Comparison of ENCODE assay signal across 11 cellular contexts in genomic region chr5:60929024-60929423, GRCh38. TPM values are rescaled to one million over a fixed set of nuclear protein-coding genes. Genes with fewer than 3 reads are reported as not detected.
DNase-seq lines count a peak whose midpoint lies in the region; ATAC-seq and TF ChIP-seq lines count a peak whose summit lies in the region.
"Had no signal": no experiment of that assay in that cellular context is flagged by ENCODE, and none has a peak within 500 bp of the region (broad histone marks: within the 10 kb centered on the region; RNA-seq: fewer than 3 reads in every experiment).

No MANE protein-coding gene starts in this region.

- H3K4me1 Mint-ChIP-seq in HFFc6 (ENCODE audit: low read depth) = peaks cover 4% of the 10 kb centered on the region; the same call in 1 of the 2 replicates
- H3K4me1 Mint-ChIP-seq in natural killer cell treated with Interleukin-12 subunit alpha and Interleukin-12 subunit beta and Interleukin-15 and Interleukin-18, amount 100 ng/mL, for 72 hours (ENCODE audit: low read depth in 2 of 2) = no peaks in the 10 kb centered on the region

- CTCF ChIA-PET in BJ (lab: Yijun Ruan, JAX) = interaction anchor here (0.6 to 2.8 kb wide), 4 partner anchors 11 to 586 kb away, joined by 3 to 10 read pairs (median 4); no protein-coding TSS in a partner anchor

- peak; percentile 23 for TF ChIP-seq CTCF in BJ (IDR thresholded peaks at IDR 0.05; ENCODE audit: insufficient read depth, low read depth, low read length)
- peak; percentile 63 for TF ChIP-seq CTCF in HFFc6 (IDR thresholded peaks at IDR 0.05)

- no peaks in the 10 kb centered on the region for H3K36me3 ChIP-seq in BJ (ENCODE audit: control insufficient read depth, insufficient read depth, low read length)

- H3K36me3 Mint-ChIP-seq in HFFc6 (ENCODE audit: low read depth) = 0 out of 2 replicates have a peak, but pooled peaks cover 4% of the 10 kb centered on the region
- peaks cover 9% of the 10 kb centered on the region for H3K36me3 Mint-ChIP-seq in natural killer cell treated with Interleukin-12 subunit alpha and Interleukin-12 subunit beta and Interleukin-15 and Interleukin-18, amount 100 ng/mL, for 72 hours

- no peak overlapping the region for H3K4me3 ChIP-seq in BJ (ENCODE audit: low read depth, low read length)

- H3K27me3 ChIP-seq in BJ (ENCODE audit: control insufficient read depth, insufficient read depth, low read length) = no peaks in the 10 kb centered on the region

- DNase-seq in BJ (ENCODE audit: low read depth) = no peak
- no peak for DNase-seq in HFFc6
- peak; percentile 8 for DNase-seq in amniotic epithelial cell (ENCODE audit: low read depth)
- peak; percentile 13 for DNase-seq in iris pigment epithelial cell (ENCODE audit: low read depth)
- DNase-seq in natural killer cell treated with Interleukin-12 subunit alpha and Interleukin-12 subunit beta and Interleukin-15 and Interleukin-18, amount 100 ng/mL, for 72 hours (ENCODE audit: low spot score) = no peak
- DNase-seq in NCI-H1417 treated with DMSO at 0.1 percent for 48 hours (lab: John Stamatoyannopoulos, UW) = no peak
- DNase-seq: amygdala, erythroblast, NCI-H226 had no signal

- POLR2A ChIA-PET in BJ (lab: Charles Lee) = no interaction called here

- no peaks in the 10 kb centered on the region for H3K27me3 Mint-ChIP-seq in HFFc6 (ENCODE audit: insufficient read depth)
- no peaks in the 10 kb centered on the region for H3K27me3 Mint-ChIP-seq in natural killer cell treated with Interleukin-12 subunit alpha and Interleukin-12 subunit beta and Interleukin-15 and Interleukin-18, amount 100 ng/mL, for 72 hours

- H3K4me3 Mint-ChIP-seq in HFFc6 = no peak overlapping the region
- no peak overlapping the region for H3K4me3 Mint-ChIP-seq in natural killer cell treated with Interleukin-12 subunit alpha and Interleukin-12 subunit beta and Interleukin-15 and Interleukin-18, amount 100 ng/mL, for 72 hours

- H3K27ac Mint-ChIP-seq in HFFc6 = no peak overlapping the region
- no peak overlapping the region for H3K27ac Mint-ChIP-seq in natural killer cell treated with Interleukin-12 subunit alpha and Interleukin-12 subunit beta and Interleukin-15 and Interleukin-18, amount 100 ng/mL, for 72 hours

- H3K9me3 Mint-ChIP-seq in HFFc6 = no peaks in the 10 kb centered on the region
- no peaks in the 10 kb centered on the region for H3K9me3 Mint-ChIP-seq in natural killer cell treated with Interleukin-12 subunit alpha and Interleukin-12 subunit beta and Interleukin-15 and Interleukin-18, amount 100 ng/mL, for 72 hours

- ATAC-seq in natural killer cell treated with Interleukin-12 subunit alpha and Interleukin-12 subunit beta and Interleukin-15 and Interleukin-18, amount 100 ng/mL, for 72 hours = no peak
- ATAC-seq in GM19452 (IDR thresholded peaks at IDR 0.05; ENCODE audit: unreplicated experiment) (no peak), GM18519 (IDR thresholded peaks at IDR 0.05; ENCODE audit: low FRiP score, unreplicated experiment) (no peak)

RNA-seq across cellular contexts. Expression of gene ERCC8, which starts 15.8 kb away (rescaled TPM):
- polyA plus RNA-seq in BJ (2011; rRNA removed) = 10.1 and 12.8 TPM in 2 replicates
- polyA minus RNA-seq in BJ (2011; rRNA and poly(A)+ RNA removed) = 6.4 and 7.2 TPM in 2 replicates
- total RNA-seq in HFFc6 (2021; fragmentation: NEBNext Ultra II Directional; extraction: Animal tissue kit (Norgen Biotek cat#: 25700)) = 10 to 100 TPM in 5 of 6 experiments, 1 to 10 TPM in 1; 8.5 to 10.7 (median 10.5) TPM
- 1 to 10 TPM; 8.9 to 9.1 TPM for total RNA-seq in natural killer cell treated with Interleukin-12 subunit alpha and Interleukin-12 subunit beta and Interleukin-15 and Interleukin-18, amount 100 ng/mL, for 72 hours

RNA-seq across cellular contexts. Expression of gene NDUFAF2, which starts 16.0 kb away (rescaled TPM):
- polyA plus RNA-seq in BJ (2011; rRNA removed) = 22.4 and 45.3 TPM in 2 replicates
- polyA minus RNA-seq in BJ (2011; rRNA and poly(A)+ RNA removed) = 7.7 and 11.9 TPM in 2 replicates
- 10 to 100 TPM; 40.4 to 57.3 (median 51.5) TPM for total RNA-seq in HFFc6 (2021; fragmentation: NEBNext Ultra II Directional; extraction: Animal tissue kit (Norgen Biotek cat#: 25700))
- total RNA-seq in natural killer cell treated with Interleukin-12 subunit alpha and Interleukin-12 subunit beta and Interleukin-15 and Interleukin-18, amount 100 ng/mL, for 72 hours = 10 to 100 TPM; 18.6 to 29.3 TPM

Comparison
In these comparisons a context has a peak if more than half of its experiments do, and no peak if none do; other contexts are left out.
1. DNase-seq: peak in amniotic epithelial cell (single experiment) and iris pigment epithelial cell (single experiment); none in BJ (single experiment), HFFc6 (single experiment), natural killer cell treated with Interleukin-12 subunit alpha and Interleukin-12 subunit beta and Interleukin-15 and Interleukin-18, amount 100 ng/mL, for 72 hours (single experiment) and NCI-H1417 treated with DMSO at 0.1 percent for 48 hours (single experiment).